ENCODE assay signal across 8 cellular contexts in genomic region chr1:43708006-43708412, GRCh38. TPM values are rescaled to one million over a fixed set of nuclear protein-coding genes. Genes with fewer than 3 reads are reported as not detected.
DNase-seq lines count a peak whose midpoint lies in the region; ATAC-seq and TF ChIP-seq lines count a peak whose summit lies in the region.

No MANE protein-coding gene starts in this region.

- peak overlapping the region; percentile 68 to 71 for H3K4me3 ChIP-seq in neutrophil (ENCODE audit: low read depth in 1 of 2, low read length in 1 of 2)

- DNase-seq in NCI-H2227 treated with DMSO at 0.1 percent for 48 hours (lab: John Stamatoyannopoulos, UW) = peak; percentile 61
- DNase-seq in NCI-H2227 (lab: John Stamatoyannopoulos, UW; ENCODE audit: unreplicated experiment) = no peak
- DNase-seq in OCI-M1 (lab: John Stamatoyannopoulos, UW) = peak; percentile 64
- DNase-seq in effector memory CD8-positive, alpha-beta T cell = no peak
- no peak for DNase-seq in hippocampal formation (lab: John Stamatoyannopoulos, UW)
- DNase-seq in occipital lobe (lab: John Stamatoyannopoulos, UW) = no peak

- H3K27me3 ChIP-seq in neutrophil = no peaks in the 10 kb centered on the region

- H3K9me3 Mint-ChIP-seq in effector memory CD8-positive, alpha-beta T cell = no peaks in the 10 kb centered on the region

- no peaks in the 10 kb centered on the region for H3K9me3 ChIP-seq in neutrophil

- H3K27ac ChIP-seq in neutrophil = peak overlapping the region; percentile 24

- H3K36me3 Mint-ChIP-seq in effector memory CD8-positive, alpha-beta T cell (ENCODE audit: insufficient read depth) = peaks cover 21% of the 10 kb centered on the region

- peaks cover 28% of the 10 kb centered on the region for H3K36me3 ChIP-seq in neutrophil

- peaks cover 12 to 14% of the 10 kb centered on the region in 2 donors for H3K4me1 Mint-ChIP-seq in effector memory CD8-positive, alpha-beta T cell (ENCODE audit: low read depth in 2 of 2)

- peaks cover 16% of the 10 kb centered on the region in 2 experiments for H3K4me1 ChIP-seq in neutrophil (ENCODE audit: control insufficient read depth in 1 of 2, insufficient read depth in 1 of 2, low read depth in 1 of 2, low read length in 1 of 2)

- no peaks in the 10 kb centered on the region for H3K27me3 Mint-ChIP-seq in effector memory CD8-positive, alpha-beta T cell

- no peak for TF ChIP-seq CTCF in neutrophil (IDR thresholded peaks at IDR 0.05)

- H3K27ac Mint-ChIP-seq in effector memory CD8-positive, alpha-beta T cell = peak overlapping the region; percentile 8 to 91

- H3K4me3 Mint-ChIP-seq in effector memory CD8-positive, alpha-beta T cell = peak overlapping the region; percentile 85 to 86

- no peak for ATAC-seq in effector memory CD8-positive, alpha-beta T cell (replicated peaks)
- no peak for ATAC-seq in GM18858 (IDR thresholded peaks at IDR 0.05; ENCODE audit: unreplicated experiment)

RNA-seq across cellular contexts. Expression of gene ST3GAL3, which starts 0.7 kb away (rescaled TPM):
- 25.7 TPM for total RNA-seq in occipital lobe

RNA-seq across cellular contexts. Expression of gene KDM4A, which starts 58.1 kb away (rescaled TPM):
- total RNA-seq in occipital lobe = 51.2 TPM

Comparison
In these comparisons a context has a peak if more than half of its experiments do, and no peak if none do; other contexts are left out.
1. DNase-seq: peak in NCI-H2227 treated with DMSO at 0.1 percent for 48 hours (single experiment) and OCI-M1 (single experiment); none in NCI-H2227 (single experiment), effector memory CD8-positive, alpha-beta T cell (0 of 3), hippocampal formation (0 of 2) and occipital lobe (single experiment).